ENCODE assay signal across 8 cellular contexts in the genomic region with DNA sequence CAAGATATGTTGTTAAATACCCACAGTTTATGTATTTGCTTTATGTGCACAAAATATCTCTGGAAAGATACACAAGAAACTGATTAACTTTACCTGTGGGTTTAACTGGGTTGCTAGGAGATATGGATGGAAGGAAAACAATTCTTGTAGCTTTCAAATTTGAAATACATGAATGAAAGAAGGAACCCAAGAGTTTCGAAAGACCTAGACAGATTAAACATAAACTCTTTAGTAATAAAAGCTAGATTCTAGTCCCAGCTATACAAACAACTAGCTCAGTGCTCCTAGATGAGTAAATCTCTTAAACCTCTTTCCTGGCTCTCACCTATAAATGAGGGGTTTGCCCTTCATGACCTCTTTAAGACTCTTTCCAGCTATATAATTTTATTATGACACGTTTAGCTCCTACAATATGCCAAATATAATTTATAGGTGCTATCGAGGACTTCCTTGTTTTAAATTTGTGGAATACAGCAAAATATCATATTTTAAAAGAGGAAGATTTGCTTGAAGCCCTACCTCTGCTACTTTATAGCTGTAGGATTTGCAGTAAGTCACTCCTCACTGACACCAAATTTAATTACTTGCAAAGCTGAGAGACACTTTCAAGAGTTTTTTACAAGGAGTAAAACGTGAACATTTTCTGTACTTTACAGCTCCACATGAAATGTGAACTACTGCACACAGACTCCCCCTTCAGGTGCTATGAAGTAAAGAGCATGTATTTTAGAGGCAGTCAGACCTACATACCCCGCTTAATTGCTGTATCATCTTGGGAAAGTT. TPM values are rescaled to one million over a fixed set of nuclear protein-coding genes. Genes with fewer than 3 reads are reported as not detected.
DNase-seq lines count a peak whose midpoint lies in the region; ATAC-seq and TF ChIP-seq lines count a peak whose summit lies in the region.

No MANE protein-coding gene starts in this region.

- peak; percentile 43 for TF ChIP-seq CTCF in HL-60 (IDR thresholded peaks at IDR 0.05; ENCODE audit: insufficient read depth, low read length)
- TF ChIP-seq CTCF in RWPE1 (conservative IDR thresholded peaks at IDR 0.05; ENCODE audit: low read depth): peak; percentile 74
- TF ChIP-seq CTCF in fibroblast of mammary gland (conservative IDR thresholded peaks at IDR 0.05; ENCODE audit: control insufficient read depth, insufficient read depth, low read depth, low read length): peak; percentile 80
- peak; percentile 81 for TF ChIP-seq CTCF in retinal pigment epithelial cell (conservative IDR thresholded peaks at IDR 0.05; ENCODE audit: low read depth, low read length)

- H3K36me3 ChIP-seq in CD4-positive, alpha-beta memory T cell (ENCODE audit: insufficient read depth, low read length): no peaks in the 10 kb centered on the region
- H3K36me3 ChIP-seq in MG63: peaks cover 3% of the 10 kb centered on the region; the same call in 1 of the 2 replicates

- no peaks in the 10 kb centered on the region for H3K27me3 ChIP-seq in CD4-positive, alpha-beta memory T cell (ENCODE audit: insufficient read depth, low read length)
- peaks cover 6% of the 10 kb centered on the region for H3K27me3 ChIP-seq in HL-60 (ENCODE audit: insufficient read depth, poor library complexity, severe bottlenecking)
- no peaks in the 10 kb centered on the region for H3K27me3 ChIP-seq in MG63

- POLR2A ChIA-PET in CD4-positive, alpha-beta memory T cell (lab: Charles Lee; ENCODE audit: partially characterized antibody): no interaction called here
- POLR2A ChIA-PET in RWPE1 (lab: Yijun Ruan, JAX; ENCODE audit: low non-redundant PET): no interaction called here

- H3K4me3 Mint-ChIP-seq in CD4-positive, alpha-beta memory T cell: no peak overlapping the region

- no peaks in the 10 kb centered on the region for H3K9me3 Mint-ChIP-seq in CD4-positive, alpha-beta memory T cell

- CTCF ChIA-PET in CD4-positive, alpha-beta memory T cell (lab: Charles Lee; ENCODE audit: partially characterized antibody): interaction anchor here (0.6 to 2.7 kb wide), 23 partner anchors 11 to 822 kb away, joined by 3 to 30 read pairs (median 3); no protein-coding TSS in a partner anchor
- CTCF ChIA-PET in RWPE1 (lab: Yijun Ruan, JAX): interaction anchor here (0.6 to 1.5 kb wide), 4 partner anchors 20 to 147 kb away, joined by 3 to 6 read pairs (median 4); no protein-coding TSS in a partner anchor

- H3K4me1 Mint-ChIP-seq in CD4-positive, alpha-beta memory T cell: peaks cover 7 to 12% (median 10%) of the 10 kb centered on the region in 4 donors

- H3K9me3 ChIP-seq in CD4-positive, alpha-beta memory T cell (ENCODE audit: control insufficient read depth in 1 of 2, low read length in 2 of 2): no peaks in the 10 kb centered on the region
- no peaks in the 10 kb centered on the region for H3K9me3 ChIP-seq in MG63

- H3K4me1 ChIP-seq in CD4-positive, alpha-beta memory T cell (ENCODE audit: insufficient read depth, low read length): peaks cover 23% of the 10 kb centered on the region

- no peaks in the 10 kb centered on the region for H3K27me3 Mint-ChIP-seq in CD4-positive, alpha-beta memory T cell

- no peak overlapping the region for H3K27ac ChIP-seq in CD4-positive, alpha-beta memory T cell (ENCODE audit: low read depth, low read length)
- H3K27ac ChIP-seq in HL-60 (replicated peaks): no peak overlapping the region
- no peak overlapping the region for H3K27ac ChIP-seq in RWPE1

- H3K4me3 ChIP-seq in CD4-positive, alpha-beta memory T cell (ENCODE audit: low read length in 2 of 2): no peak overlapping the region
- H3K4me3 ChIP-seq in HL-60 (replicated peaks; ENCODE audit: insufficient read depth, low read length) (no peak overlapping the region), fibroblast of mammary gland (ENCODE audit: control insufficient read depth, low read depth, low read length) (no peak overlapping the region), retinal pigment epithelial cell (ENCODE audit: low read length) (no peak overlapping the region), MG63 (no peak overlapping the region)

- intact Hi-C loops in CD4-positive, alpha-beta memory T cell (cut with micrococcal nuclease): loop anchor here (2.0 to 5.0 kb wide), 4 partner anchors 49 to 531 kb away; partner anchors contain the start of gene RRAS2

- no peak overlapping the region for H3K27ac Mint-ChIP-seq in CD4-positive, alpha-beta memory T cell

- peak; percentile 50 for ATAC-seq in GM19035 (IDR thresholded peaks at IDR 0.05; ENCODE audit: unreplicated experiment)

- peak in 4 of 5 donors; percentile 20 to 29 (median 24) for DNase-seq in CD4-positive, alpha-beta memory T cell
- DNase-seq in HL-60 (ENCODE audit: low read depth in 1 of 2, low spot score in 1 of 2): peak in 1 of 2 experiments; percentile 0
- peak; percentile 54 for DNase-seq in RWPE1 (ENCODE audit: low spot score)
- DNase-seq in fibroblast of mammary gland (ENCODE audit: low read depth): peak; percentile 60
- DNase-seq in retinal pigment epithelial cell (ENCODE audit: low read depth): peak; percentile 38
- no peak for DNase-seq in SHP77 treated with DMSO at 0.1 percent for 48 hours (lab: John Stamatoyannopoulos, UW)
- DNase-seq in MG63: no peak

- H3K36me3 Mint-ChIP-seq in CD4-positive, alpha-beta memory T cell: no peaks in the 10 kb centered on the region

RNA-seq across cellular contexts. Expression of gene RRAS2, which starts 50.7 kb away (rescaled TPM):
- total RNA-seq in CD4-positive, alpha-beta memory T cell: 10 to 100 TPM; 11.4 to 11.8 TPM
- 10 to 100 TPM; 11.5 to 12.5 TPM for polyA plus RNA-seq in CD4-positive, alpha-beta memory T cell
- total RNA-seq in MG63 (2014; rRNA removed; shearing (Covaris generic); ENCODE audit: low replicate concordance): 169 and 218 TPM in 2 replicates

Comparison
In these comparisons a context has a peak if more than half of its experiments do, and no peak if none do; other contexts are left out.
1. DNase-seq: peak in CD4-positive, alpha-beta memory T cell (4 of 5), RWPE1 (single experiment), fibroblast of mammary gland (single experiment) and retinal pigment epithelial cell (single experiment); none in SHP77 treated with DMSO at 0.1 percent for 48 hours (single experiment) and MG63 (single experiment).
2. RNA of gene RRAS2, which starts 50.7 kb away (total RNA-seq): 169 to 218 TPM in MG63; 11.4 to 11.8 TPM in CD4-positive, alpha-beta memory T cell; every median in the first group is over 10 times any median in the second.
3. Peak in every context shown above with its lines, with median percentiles within 50 percentile points of each other: CTCF ChIP-seq.